Comparison of ENCODE assay signal across 8 cellular contexts in genomic region chr9:84271887-84272556, GRCh38.
A peak's percentile ranks its signal among the peaks of the same experiment; 100 is the strongest.
DNase-seq lines count a peak whose midpoint lies in the region; ATAC-seq, FAIRE-seq and TF ChIP-seq lines count a peak whose summit lies in the region.

No MANE protein-coding gene starts in this region.

- H3K9me3 Mint-ChIP-seq in activated naive CD4-positive, alpha-beta T cell treated with anti-CD3 and anti-CD28 coated beads for 36 hours, result no peaks in the 10 kb centered on the region
- no peaks in the 10 kb centered on the region for H3K9me3 Mint-ChIP-seq in activated naive CD4-positive, alpha-beta T cell treated with anti-CD3 and anti-CD28 coated beads, Interleukin-2, amount 50 U/mL, for 72 hours

- H3K27me3 Mint-ChIP-seq in activated naive CD4-positive, alpha-beta T cell treated with anti-CD3 and anti-CD28 coated beads for 36 hours (ENCODE audit: low read depth), result peaks cover 34% of the 10 kb centered on the region

- no peak for DNase-seq in activated naive CD4-positive, alpha-beta T cell treated with anti-CD3 and anti-CD28 coated beads for 36 hours
- DNase-seq in activated naive CD4-positive, alpha-beta T cell treated with anti-CD3 and anti-CD28 coated beads, Interleukin-2, amount 50 U/mL, for 72 hours (ENCODE audit: low spot score in 2 of 2), result no peak
- DNase-seq in astrocyte of the hippocampus (ENCODE audit: low read depth, low spot score) (peak; percentile 63), suprapubic skin (ENCODE audit: low spot score in 2 of 2) (no peak), omental fat pad (ENCODE audit: low spot score) (no peak), H54 (ENCODE audit: insufficient read length, low spot score) (no peak)

- H3K9me3 ChIP-seq in suprapubic skin, result no peaks in the 10 kb centered on the region

- H3K27ac Mint-ChIP-seq in activated naive CD4-positive, alpha-beta T cell treated with anti-CD3 and anti-CD28 coated beads for 36 hours, result no peak overlapping the region
- no peak overlapping the region for H3K27ac Mint-ChIP-seq in activated naive CD4-positive, alpha-beta T cell treated with anti-CD3 and anti-CD28 coated beads, Interleukin-2, amount 50 U/mL, for 72 hours

- intact Hi-C loops in activated naive CD4-positive, alpha-beta T cell treated with anti-CD3 and anti-CD28 coated beads for 36 hours (cut with micrococcal nuclease), result loop anchor here (1.0 kb wide), 2 partner anchors 24 to 292 kb away; partner anchors contain the start of genes HNRNPK and RMI1

- TF ChIP-seq EP300 in suprapubic skin (IDR thresholded peaks at IDR 0.05), result no peak

- H3K27ac ChIP-seq in layer of hippocampus (ENCODE audit: low read depth, low read length), result peak overlapping the region; percentile 72
- no peak overlapping the region for H3K27ac ChIP-seq in suprapubic skin

- H3K36me3 ChIP-seq in suprapubic skin, result no peaks in the 10 kb centered on the region

- H3K4me3 ChIP-seq in suprapubic skin, result peak overlapping the region; percentile 26

- no peak for ATAC-seq in activated naive CD4-positive, alpha-beta T cell treated with anti-CD3 and anti-CD28 coated beads, Interleukin-2, amount 50 U/mL, for 72 hours
- ATAC-seq in GM18505 (IDR thresholded peaks at IDR 0.05; ENCODE audit: unreplicated experiment) (no peak), omental fat pad (ENCODE audit: low FRiP score) (no peak)

- no peaks in the 10 kb centered on the region for H3K36me3 Mint-ChIP-seq in activated naive CD4-positive, alpha-beta T cell treated with anti-CD3 and anti-CD28 coated beads for 36 hours (ENCODE audit: low read depth)
- H3K36me3 Mint-ChIP-seq in activated naive CD4-positive, alpha-beta T cell treated with anti-CD3 and anti-CD28 coated beads, Interleukin-2, amount 50 U/mL, for 72 hours, result peaks cover 0 to 20% of the 10 kb centered on the region in 2 donors

- CTCF ChIA-PET in activated naive CD4-positive, alpha-beta T cell treated with anti-CD3 and anti-CD28 coated beads for 36 hours (lab: Charles Lee), result no interaction called here

- H3K27me3 ChIP-seq in layer of hippocampus (ENCODE audit: control insufficient read depth, insufficient read depth, low read length), result no peaks in the 10 kb centered on the region
- peaks cover 13% of the 10 kb centered on the region for H3K27me3 ChIP-seq in suprapubic skin

- no peaks in the 10 kb centered on the region for H3K4me1 ChIP-seq in suprapubic skin

- 67% methylated on average over 21 of the region's 21 CpGs for WGBS in suprapubic skin

- no peak for TF ChIP-seq CTCF in suprapubic skin (IDR thresholded peaks at IDR 0.05)
- TF ChIP-seq CTCF in omental fat pad (IDR thresholded peaks at IDR 0.05), result no peak

- FAIRE-seq in H54 (lab: Jason Lieb, UNC), result no peak

- peaks cover 7% of the 10 kb centered on the region for H3K4me1 Mint-ChIP-seq in activated naive CD4-positive, alpha-beta T cell treated with anti-CD3 and anti-CD28 coated beads for 36 hours (ENCODE audit: low read depth)

- TF ChIP-seq POLR2A in suprapubic skin (IDR thresholded peaks at IDR 0.05) (no peak), GM18505 (IDR thresholded peaks at IDR 0.05; ENCODE audit: borderline replicate concordance, extremely low read depth, insufficient read depth, insufficient read length) (no peak), H54 (IDR thresholded peaks at IDR 0.05; ENCODE audit: low read depth, low read length) (no peak)

- peak overlapping the region; percentile 75 for H3K4me3 Mint-ChIP-seq in activated naive CD4-positive, alpha-beta T cell treated with anti-CD3 and anti-CD28 coated beads for 36 hours
